In the genomic region with DNA sequence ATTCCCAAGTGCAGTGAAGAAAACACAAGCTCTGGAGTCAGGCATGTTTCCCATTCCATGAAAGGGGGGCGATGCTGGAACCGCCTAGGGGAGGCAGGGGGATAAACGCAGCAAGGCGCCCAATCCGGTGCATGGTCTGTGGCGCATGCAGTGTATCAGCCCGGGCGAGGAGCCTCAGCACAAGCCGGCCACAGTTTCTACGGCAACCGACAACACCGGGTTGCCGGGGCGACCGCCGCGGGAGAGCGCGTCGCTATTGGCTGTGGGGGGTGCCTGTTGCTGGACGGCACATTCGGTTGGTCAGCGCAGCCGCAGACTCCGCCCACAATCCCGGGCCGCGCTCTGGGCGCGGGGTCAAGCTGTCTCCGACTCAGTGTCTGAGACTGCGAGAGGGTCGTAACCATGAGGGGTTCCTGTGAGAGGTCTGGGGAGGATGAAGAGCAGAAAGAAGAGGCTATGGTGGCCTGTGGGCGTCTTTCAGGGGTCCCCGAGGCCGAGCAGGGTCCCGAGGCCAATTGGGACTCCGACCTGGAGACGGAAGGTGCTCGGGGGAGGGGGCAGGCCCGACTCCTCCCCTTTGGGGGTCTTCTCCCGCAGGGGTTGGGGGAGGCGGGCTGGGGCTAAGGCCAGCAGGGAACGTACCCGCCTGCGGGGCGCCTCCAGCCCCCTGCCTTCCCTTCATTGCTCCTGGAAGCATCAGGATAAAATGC, we compare ENCODE assay signal across 8 cellular contexts. TPM values are rescaled to one million over a fixed set of nuclear protein-coding genes. Genes with fewer than 3 reads are reported as not detected.
DNase-seq lines count a peak whose midpoint lies in the region; ATAC-seq, FAIRE-seq and TF ChIP-seq lines count a peak whose summit lies in the region.

A gene with protein sequence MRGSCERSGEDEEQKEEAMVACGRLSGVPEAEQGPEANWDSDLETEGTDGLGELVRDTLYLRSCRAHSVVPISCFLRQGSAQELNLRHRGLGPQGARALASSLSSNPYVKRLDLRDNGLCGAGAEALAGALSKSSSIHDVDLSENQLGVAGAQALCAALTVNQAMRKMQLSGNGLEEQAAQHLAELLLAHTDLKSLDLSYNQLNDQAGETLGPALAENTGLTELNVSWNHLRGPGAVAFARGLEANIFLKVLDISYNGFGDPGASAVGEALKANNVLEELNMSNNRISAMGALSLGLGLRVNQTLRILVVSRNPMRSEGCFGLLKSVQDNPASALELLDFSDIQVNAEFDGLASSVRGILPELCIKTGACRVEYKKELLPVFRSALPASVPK (plus strand): TSS at position 362 of the 710 bp plus-strand sequence. CDS start 41 bp downstream, at position 403.

- FAIRE-seq in GM12878 (lab: Jason Lieb, UNC) = peak; percentile 59

- no peaks in the 10 kb centered on the region for H3K9me3 ChIP-seq in GM12878 (replicated peaks; ENCODE audit: control insufficient read depth, insufficient read depth, low read length)
- H3K9me3 ChIP-seq in aorta (ENCODE audit: control insufficient read depth, low read length) = no peaks in the 10 kb centered on the region

- no peak for TF ChIP-seq POLR2A in GM12878 (IDR thresholded peaks at IDR 0.05; ENCODE audit: low read depth, low read length)

- no peak within 1 kb of the TSS for H2AFZ ChIP-seq in GM12878 (ENCODE audit: control insufficient read depth, low read depth, low read length)

- H3K36me3 ChIP-seq in GM12878 (ENCODE audit: control insufficient read depth in 2 of 2, insufficient read depth in 2 of 2, low read length in 1 of 2) = no peaks in the 10 kb centered on the region
- H3K36me3 ChIP-seq in aorta (ENCODE audit: control insufficient read depth in 1 of 2, insufficient read depth in 2 of 2, low read length in 1 of 2) = no peaks in the 10 kb centered on the region

- H4K20me1 ChIP-seq in GM12878 (ENCODE audit: control insufficient read depth, insufficient read depth) = no peaks in the 10 kb centered on the region

- SMC1A ChIA-PET in GM12878 (lab: Charles Lee; ENCODE audit: uncharacterized antibody, unreplicated experiment) = no interaction called here

- no peak for TF ChIP-seq CTCF in GM12878 (IDR thresholded peaks at IDR 0.05 in 2 of 3, conservative IDR thresholded peaks at IDR 0.05 in 1 of 3; ENCODE audit: control insufficient read depth in 2 of 3, extremely low read depth in 1 of 3, insufficient read depth in 1 of 3, low read depth in 3 of 3, low read length in 3 of 3)

- CTCF ChIA-PET in GM12878 (lab: Yijun Ruan, JAX) = no interaction called here

- TF ChIP-seq EP300 in GM12878 (IDR thresholded peaks at IDR 0.05; ENCODE audit: borderline replicate concordance in 1 of 2, control insufficient read depth in 1 of 2, low read depth in 2 of 2, low read length in 2 of 2) = no peak

- H3K27ac ChIP-seq in GM12878 (ENCODE audit: control insufficient read depth, insufficient read depth) = no peak within 1 kb of the TSS
- no peak within 1 kb of the TSS for H3K27ac ChIP-seq in aorta (ENCODE audit: low read depth in 1 of 2, low read length in 2 of 2)

- DNase-seq in Daoy (ENCODE audit: low read depth) (peak; percentile 95), NCI-H187 (lab: John Stamatoyannopoulos, UW) (peak; percentile 24 to 72), T1000 (lab: John Stamatoyannopoulos, UW) (peak; percentile 82), GM12878 (ENCODE audit: low read depth, low spot score) (peak; percentile 31), hypothalamus (lab: John Stamatoyannopoulos, UW) (peak; percentile 32 to 91 (median 80)), renal cortical epithelial cell (ENCODE audit: low read depth) (peak; percentile 78), aorta (peak; percentile 93 to 96)

- in situ Hi-C loops in GM12878 (cut with MboI) = no loop called here

- 10% methylated on average over 31 of the region's 47 CpGs for WGBS in GM12878 (ENCODE audit: insufficient coverage, insufficient replicate concordance, low lambda C conversion rate, missing lambda C conversion rate)
- 8 to 9% methylated on average over 44 to 47 of the region's 47 CpGs for WGBS in aorta, 2 donors

- peaks cover 0 to 1% of the 10 kb centered on the region in 2 experiments; a peak in 2 of 4 replicates for H3K27me3 ChIP-seq in GM12878 (replicated peaks in 1 of 2; ENCODE audit: control insufficient read depth in 2 of 2, insufficient read depth in 2 of 2, low read length in 1 of 2)
- no peaks in the 10 kb centered on the region for H3K27me3 ChIP-seq in aorta (ENCODE audit: control insufficient read depth in 1 of 2, insufficient read depth in 2 of 2, low read length in 1 of 2)

- ATAC-seq in HG02623 (IDR thresholded peaks at IDR 0.05; ENCODE audit: unreplicated experiment) = peak; percentile 85
- peak; percentile 100 for ATAC-seq in GM12878
- ATAC-seq in aorta (ENCODE audit: low FRiP score) = peak; percentile 94

- RAD21 ChIA-PET in GM12878 (lab: Charles Lee; ENCODE audit: unreplicated experiment) = no interaction called here

- BruUV-seq in GM12878 (replicated peaks; lab: Mats Ljungman, UMichigan) = no TSS peak

- H3K4me3 ChIP-seq in GM12878 = no peak within 1 kb of the TSS
- peak within 1 kb of the TSS in 1 of 2 donors; percentile 3 for H3K4me3 ChIP-seq in aorta (ENCODE audit: low read length in 2 of 2)

- TF ChIP-seq RAD21 in GM12878 (IDR thresholded peaks at IDR 0.05; ENCODE audit: insufficient read depth, low read depth, low read length) = no peak

- POLR2A ChIA-PET in GM12878 (lab: Charles Lee) = no interaction called here

- H3K4me1 ChIP-seq in GM12878 (ENCODE audit: control insufficient read depth, insufficient read depth, low read length) (no peaks in the 10 kb centered on the region; the same call in 1 of the 2 replicates), aorta (ENCODE audit: control insufficient read depth in 1 of 2, insufficient read depth in 2 of 2, low read length in 2 of 2) (no peaks in the 10 kb centered on the region)

- intact Hi-C loops in GM12878 (cut with micrococcal nuclease; ENCODE audit: unreplicated experiment) = no loop called here
- intact Hi-C loops in aorta (cut with DNase I) = no loop called here

- H3K9ac ChIP-seq in GM12878 (ENCODE audit: control insufficient read depth, insufficient read depth, low read length) = no peak within 1 kb of the TSS

- H3K4me2 ChIP-seq in GM12878 (ENCODE audit: control insufficient read depth, insufficient read depth) = peak within 1 kb of the TSS; percentile 61

- H3K79me2 ChIP-seq in GM12878 (ENCODE audit: control insufficient read depth, insufficient read depth, low read length) = no peaks in the 10 kb centered on the region

TF ChIP-seq in GM12878, 131 proteins besides CTCF, POLR2A, EP300 and RAD21 (continues in another document):
- TF ChIP-seq NFYA (IDR thresholded peaks at IDR 0.05; ENCODE audit: borderline replicate concordance, low read depth, low read length) (no peak), BMI1 (IDR thresholded peaks at IDR 0.05; ENCODE audit: borderline replicate concordance) (peak; percentile 98), MEF2B (IDR thresholded peaks at IDR 0.05; ENCODE audit: partially characterized antibody, poor library complexity, severe bottlenecking) (peak; percentile 69), PKNOX1 (IDR thresholded peaks at IDR 0.05) (peak; percentile 98), PBX3 (IDR thresholded peaks at IDR 0.05; ENCODE audit: insufficient replicate concordance, low read depth, low read length) (peak; percentile 96), POLR2AphosphoS5 (IDR thresholded peaks at IDR 0.05; ENCODE audit: low read length) (no peak), CHD2 (IDR thresholded peaks at IDR 0.05; ENCODE audit: borderline replicate concordance, low read depth, low read length) (peak; percentile 81), SP1 (IDR thresholded peaks at IDR 0.05; ENCODE audit: low read depth, low read length) (peak; percentile 97)

RNA-seq across cellular contexts. Expression of the gene that starts here (rescaled TPM):
- total RNA-seq in Daoy (2014; rRNA removed; shearing (Covaris generic)) = not detected in 2 replicates
- not detected in 2 replicates for total RNA-seq in GM12878 (2013; cell fraction: nucleolus; rRNA removed)
- total RNA-seq in GM12878 (2014; rRNA removed) (not detected in 2 replicates), GM12878 (2014; rRNA removed; fragmentation: Illumina TruSeq; extraction: Trizol) (not detected in 2 replicates), GM12878 (2021) (not detected in 2 replicates), renal cortical epithelial cell (not detected in 2 replicates), aorta (not detected)
- not detected for polyA plus RNA-seq in GM12878 (2011; ENCODE audit: low read depth)
- polyA plus RNA-seq in GM12878 (2011; rRNA removed) (not detected in 2 replicates), GM12878 (2014; fragmentation: Illumina TruSeq; extraction: Trizol) (not detected in 2 replicates), GM12878 (2014; fragmentation: Nextera tagmentation; extraction: Ambion mirVana) (not detected), GM12878 (2014; rRNA removed) (not detected in 2 replicates), GM12878 (2016; fragmentation: Nextera tagmentation; extraction: Ambion mirVana) (not detected), aorta (under 1 TPM in 1 of 2 donors, not detected in 1; 0.05 TPM)
- polyA plus RNA-seq in GM12878 (2011; cell fraction: cytosol; rRNA removed) = not detected in 2 replicates
- polyA plus RNA-seq in GM12878 (2011; cell fraction: nucleus; rRNA removed) = not detected in 2 replicates
- polyA plus RNA-seq in GM12878 (2012) = not detected in 2 replicates
- polyA minus RNA-seq in GM12878 (2011; rRNA and poly(A)+ RNA removed) = not detected in 2 replicates
- polyA minus RNA-seq in GM12878 (2011; cell fraction: cytosol; rRNA and poly(A)+ RNA removed) = not detected in 2 replicates
- polyA minus RNA-seq in GM12878 (2011; cell fraction: nucleus; rRNA and poly(A)+ RNA removed) = not detected in 2 replicates

Comparison
In these comparisons a context has a peak if more than half of its experiments do, and no peak if none do; other contexts are left out.
1. Peak in DNase-seq in Daoy; RNA of the gene not detected or under 1 TPM.
2. Peak in DNase-seq, ATAC-seq and H3K4me2 ChIP-seq in GM12878; RNA of the gene not detected or under 1 TPM.
3. Peak in DNase-seq in renal cortical epithelial cell; RNA of the gene not detected or under 1 TPM.
4. Peak in DNase-seq and ATAC-seq in aorta; RNA of the gene not detected or under 1 TPM.
5. DNase-seq: peak in every context shown above with its lines; median percentile 95 in Daoy; 94 in aorta; 82 in T1000; 80 in hypothalamus; 78 in renal cortical epithelial cell; 48 in NCI-H187; 31 in GM12878.